Comparison of ENCODE assay signal across 18 cellular contexts in genomic region chr2:101361519-101361918, GRCh38. TPM values are rescaled to one million over a fixed set of nuclear protein-coding genes. Genes with fewer than 3 reads are reported as not detected.
A peak's percentile ranks its signal among the peaks of the same experiment; 100 is the strongest.
DNase-seq lines count a peak whose midpoint lies in the region; ATAC-seq, FAIRE-seq and TF ChIP-seq lines count a peak whose summit lies in the region.
"Had no signal": no experiment of that assay in that cellular context is flagged by ENCODE, and none has a peak within 500 bp of the region (broad histone marks: within the 10 kb centered on the region; RNA-seq: fewer than 3 reads in every experiment).

No MANE protein-coding gene starts in this region.

- TF ChIP-seq POLR2A in esophagus muscularis mucosa (IDR thresholded peaks at IDR 0.05; ENCODE audit: low read depth) (no peak), upper lobe of left lung (IDR thresholded peaks at IDR 0.05) (no peak)

- no peaks in the 10 kb centered on the region for H3K27me3 Mint-ChIP-seq in activated T-helper 17 cell treated with anti-CD3 and anti-CD28 coated beads, Interleukin-2, amount 50 U/mL, for 72 hours

- H3K9me3 Mint-ChIP-seq in activated T-helper 17 cell treated with anti-CD3 and anti-CD28 coated beads, Interleukin-2, amount 50 U/mL, for 72 hours, result no peaks in the 10 kb centered on the region
- H3K9me3 Mint-ChIP-seq: endodermal cell had no signal

- intact Hi-C loops in esophagus muscularis mucosa (cut with DNase I), result no loop called here

- WGBS in small intestine, 3 donors, result 5 to 37% (median 16%) methylated on average over 2 of the region's 2 CpGs
- WGBS in esophagus muscularis mucosa, result 83% methylated on average over 1 of the region's 2 CpGs
- 49 to 63% methylated on average over 2 of the region's 2 CpGs for WGBS in upper lobe of left lung, 2 donors

- H3K27me3 ChIP-seq in small intestine (ENCODE audit: control insufficient read depth in 2 of 2, insufficient read depth in 2 of 2, low read length in 2 of 2) (no peaks in the 10 kb centered on the region), esophagus muscularis mucosa (no peaks in the 10 kb centered on the region), upper lobe of left lung (no peaks in the 10 kb centered on the region)
- H3K27me3 ChIP-seq: ascending aorta, neutrophil had no signal

- peaks cover 26% of the 10 kb centered on the region for H3K4me1 Mint-ChIP-seq in activated T-helper 17 cell treated with anti-CD3 and anti-CD28 coated beads, Interleukin-2, amount 50 U/mL, for 72 hours

- peak; percentile 58 for ATAC-seq in HG03378 (IDR thresholded peaks at IDR 0.05; ENCODE audit: unreplicated experiment)
- peak; percentile 85 for ATAC-seq in activated T-helper 17 cell treated with anti-CD3 and anti-CD28 coated beads, Interleukin-2, amount 50 U/mL, for 72 hours (replicated peaks)
- no peak for ATAC-seq in upper lobe of left lung (ENCODE audit: low FRiP score in 2 of 2)
- ATAC-seq: left colon had no signal

- H3K4me1 ChIP-seq in small intestine (ENCODE audit: control insufficient read depth in 2 of 2, insufficient read depth in 1 of 2, low read depth in 1 of 2, low read length in 1 of 2) (peaks cover 0 to 3% of the 10 kb centered on the region in 2 donors), esophagus muscularis mucosa (no peaks in the 10 kb centered on the region), upper lobe of left lung (no peaks in the 10 kb centered on the region)
- H3K4me1 ChIP-seq: ascending aorta had no signal

- no peak overlapping the region for H3K4me3 ChIP-seq in small intestine (ENCODE audit: low read depth in 1 of 2, low read length in 2 of 2)
- H3K4me3 ChIP-seq in esophagus muscularis mucosa, result no peak overlapping the region
- H3K4me3 ChIP-seq in upper lobe of left lung, result no peak overlapping the region
- H3K4me3 ChIP-seq: ascending aorta, skin epidermis had no signal

- peak overlapping the region; percentile 53 for H3K4me3 Mint-ChIP-seq in activated T-helper 17 cell treated with anti-CD3 and anti-CD28 coated beads, Interleukin-2, amount 50 U/mL, for 72 hours
- H3K4me3 Mint-ChIP-seq: endodermal cell had no signal

- TF ChIP-seq EP300 in esophagus muscularis mucosa (IDR thresholded peaks at IDR 0.05) (no peak), upper lobe of left lung (IDR thresholded peaks at IDR 0.05) (no peak)

- H3K36me3 ChIP-seq in small intestine (ENCODE audit: control insufficient read depth in 2 of 2, insufficient read depth in 2 of 2, low read length in 2 of 2), result no peaks in the 10 kb centered on the region
- no peaks in the 10 kb centered on the region for H3K36me3 ChIP-seq in esophagus muscularis mucosa
- H3K36me3 ChIP-seq in upper lobe of left lung, result no peaks in the 10 kb centered on the region
- H3K36me3 ChIP-seq: ascending aorta, neutrophil had no signal

- TF ChIP-seq CTCF in esophagus muscularis mucosa (IDR thresholded peaks at IDR 0.05) (no peak), upper lobe of left lung (IDR thresholded peaks at IDR 0.05) (no peak)

- H3K27ac ChIP-seq in small intestine (ENCODE audit: low read depth in 1 of 2, low read length in 1 of 2) (no peak overlapping the region), esophagus muscularis mucosa (replicated peaks in 1 of 4) (no peak overlapping the region), upper lobe of left lung (no peak overlapping the region)
- H3K27ac ChIP-seq: ascending aorta, neutrophil had no signal

- H3K36me3 Mint-ChIP-seq in activated T-helper 17 cell treated with anti-CD3 and anti-CD28 coated beads, Interleukin-2, amount 50 U/mL, for 72 hours (ENCODE audit: low read depth), result no peaks in the 10 kb centered on the region

- FAIRE-seq in small intestine (lab: Jason Lieb, UNC), result no peak

- DNase-seq in activated CD4-positive, alpha-beta T cell treated with anti-CD3 and anti-CD28 coated beads for 48 hours, result peak; percentile 27
- DNase-seq in activated CD4-positive, alpha-beta T cell treated with anti-CD3 and anti-CD28 coated beads, Interleukin-2, amount 50 U/mL, for 4 hours, result no peak
- DNase-seq in small intestine (peak; percentile 71), DMS79 (lab: John Stamatoyannopoulos, UW) (no peak), esophagus muscularis mucosa (ENCODE audit: extremely low spot score) (no peak), upper lobe of left lung (no peak)
- DNase-seq: DND-41, endodermal cell, glutamatergic neuron, KG1, left colon, NCI-H2081 had no signal

- H3K9me3 ChIP-seq in small intestine (ENCODE audit: control insufficient read depth, low read depth) (no peaks in the 10 kb centered on the region), esophagus muscularis mucosa (no peaks in the 10 kb centered on the region), upper lobe of left lung (no peaks in the 10 kb centered on the region)
- H3K9me3 ChIP-seq: ascending aorta, neutrophil had no signal

- peak overlapping the region; percentile 9 for H3K27ac Mint-ChIP-seq in activated T-helper 17 cell treated with anti-CD3 and anti-CD28 coated beads, Interleukin-2, amount 50 U/mL, for 72 hours
- H3K27ac Mint-ChIP-seq: endodermal cell had no signal

RNA-seq across cellular contexts. Expression of gene CREG2, which starts 25.8 kb away (rescaled TPM):
- total RNA-seq in activated T-helper 17 cell treated with anti-CD3 and anti-CD28 coated beads, Interleukin-2, amount 50 U/mL, for 72 hours, result not detected
- under 1 TPM in 2 of 3 donors, not detected in 1; under 0.01 to 0.24 TPM for polyA plus RNA-seq in small intestine
- total RNA-seq in esophagus muscularis mucosa (not detected), upper lobe of left lung (1 to 10 TPM in 3 of 6 donors, not detected in 3; 1.1 to 8.4 (median 1.6) TPM)
- total RNA-seq: ascending aorta had no signal
- polyA plus RNA-seq: AG04450 had no signal

RNA-seq across cellular contexts. Expression of gene RNF149, which starts 53.0 kb away (rescaled TPM):
- total RNA-seq in activated T-helper 17 cell treated with anti-CD3 and anti-CD28 coated beads, Interleukin-2, amount 50 U/mL, for 72 hours, result 100 to 1,000 TPM in 1 of 2 donors, 10 to 100 TPM in 1; 83.5 to 108 TPM
- 10 to 100 TPM; 23.0 to 32.7 (median 24.4) TPM for polyA plus RNA-seq in small intestine
- total RNA-seq in esophagus muscularis mucosa (10 to 100 TPM; 29.5 to 66.6 (median 40.0) TPM), upper lobe of left lung (100 to 1,000 TPM; 104 to 202 (median 158) TPM)

Comparison
In these comparisons a context has a peak if more than half of its experiments do, and no peak if none do; other contexts are left out.
1. DNase-seq: peak in activated CD4-positive, alpha-beta T cell treated with anti-CD3 and anti-CD28 coated beads for 48 hours (single experiment) and small intestine (single experiment); none in activated CD4-positive, alpha-beta T cell treated with anti-CD3 and anti-CD28 coated beads, Interleukin-2, amount 50 U/mL, for 4 hours (0 of 2), DMS79 (single experiment), esophagus muscularis mucosa (single experiment) and upper lobe of left lung (0 of 2).
2. ATAC-seq: peak in HG03378 (single experiment) and activated T-helper 17 cell treated with anti-CD3 and anti-CD28 coated beads, Interleukin-2, amount 50 U/mL, for 72 hours (single experiment); none in upper lobe of left lung (0 of 2).